Comparison of ENCODE assay signal across 8 cellular contexts in the genomic region with DNA sequence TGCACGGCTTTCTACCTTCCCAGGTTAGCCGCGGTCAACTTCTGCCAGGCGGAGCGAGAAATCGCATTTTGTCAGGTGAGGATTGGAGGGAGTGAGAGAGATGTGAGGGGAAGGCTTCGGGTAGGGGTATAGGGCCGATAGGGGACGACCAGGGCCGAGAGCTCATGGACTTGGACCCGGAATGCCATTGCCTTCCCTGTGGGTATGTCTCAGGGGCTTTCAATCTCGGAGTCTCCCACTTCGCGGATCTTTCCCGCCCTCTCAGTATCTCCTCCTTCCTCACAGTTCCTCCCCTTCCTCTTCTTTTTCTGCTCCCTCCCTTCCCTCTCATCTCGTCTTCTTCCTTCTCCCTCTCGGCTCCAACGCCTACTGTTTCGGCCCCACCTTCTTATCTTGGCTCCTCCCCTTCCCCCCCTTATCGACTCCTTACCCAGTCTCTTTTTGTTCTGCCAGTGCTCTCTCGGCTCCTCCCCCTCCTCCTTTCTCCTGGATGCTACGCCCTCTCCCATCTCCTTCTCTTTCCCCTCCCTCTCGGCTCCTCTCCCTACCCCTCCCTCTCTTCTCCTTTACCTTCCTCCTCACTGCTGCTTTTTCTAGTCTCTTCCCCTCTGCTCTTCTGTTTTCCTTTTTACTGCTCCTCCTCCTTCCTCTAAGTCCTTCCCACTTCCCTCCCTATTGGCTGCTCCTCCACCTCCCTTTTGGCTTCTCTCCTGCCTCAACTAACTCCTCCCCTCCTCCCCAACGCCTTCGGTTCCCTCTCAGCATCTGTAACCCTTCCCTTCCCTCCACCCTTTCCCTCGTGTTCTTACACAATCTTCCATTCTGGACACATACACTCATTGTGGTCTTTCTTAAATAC. TPM values are rescaled to one million over a fixed set of nuclear protein-coding genes. Genes with fewer than 3 reads are reported as not detected.
A peak's percentile ranks its signal among the peaks of the same experiment; 100 is the strongest.
DNase-seq lines count a peak whose midpoint lies in the region; ATAC-seq and TF ChIP-seq lines count a peak whose summit lies in the region.

No MANE protein-coding gene starts in this region.

- 0 to 1% methylated on average over 7 to 26 of the region's 26 CpGs for WGBS in GM23248 (ENCODE audit: low coverage in 1 of 2, low lambda C conversion rate in 2 of 2, missing lambda C conversion rate in 2 of 2), 2 experiments

- H3K4me1 ChIP-seq in GM23248 (ENCODE audit: insufficient read depth) (no peaks in the 10 kb centered on the region), stomach smooth muscle (ENCODE audit: control insufficient read depth, insufficient read depth, low read length) (no peaks in the 10 kb centered on the region)

- peak; percentile 63 to 70 (median 64) for ATAC-seq in natural killer cell

- H3K79me2 ChIP-seq in GM23248 (ENCODE audit: insufficient read depth), result no peaks in the 10 kb centered on the region

- no peaks in the 10 kb centered on the region for H4K20me1 ChIP-seq in GM23248 (ENCODE audit: insufficient read depth)

- TF ChIP-seq CTCF in natural killer cell (IDR thresholded peaks at IDR 0.05), result no peak

- H3K27me3 ChIP-seq in GM23248 (replicated peaks; ENCODE audit: insufficient read depth) (no peaks in the 10 kb centered on the region), stomach smooth muscle (ENCODE audit: control insufficient read depth in 1 of 2, insufficient read depth in 2 of 2, low read length in 2 of 2) (no peaks in the 10 kb centered on the region)

- no peaks in the 10 kb centered on the region for H3K27me3 Mint-ChIP-seq in natural killer cell (ENCODE audit: low read depth in 2 of 2)

- H3K4me2 ChIP-seq in GM23248 (ENCODE audit: unreplicated experiment), result peak overlapping the region; percentile 91

- H3K27ac ChIP-seq in GM23248, result peak overlapping the region; percentile 74
- peak overlapping the region; percentile 77 for H3K27ac ChIP-seq in stomach smooth muscle (ENCODE audit: low read length)

- no peaks in the 10 kb centered on the region for H3K36me3 ChIP-seq in GM23248 (ENCODE audit: low read depth)
- H3K36me3 ChIP-seq in stomach smooth muscle (ENCODE audit: control insufficient read depth in 2 of 2, insufficient read depth in 2 of 2, low read length in 2 of 2), result no peaks in the 10 kb centered on the region

- H3K36me3 Mint-ChIP-seq in natural killer cell, result no peaks in the 10 kb centered on the region

- in situ Hi-C loops in GM23248 (cut with MboI), result no loop called here

- intact Hi-C loops in natural killer cell (cut with micrococcal nuclease), result loop anchor here (1.0 kb wide), 1 partner anchor 15 kb away; no protein-coding TSS in a partner anchor

- H2AFZ ChIP-seq in GM23248, result peak overlapping the region; percentile 90

- H3K9me3 Mint-ChIP-seq in natural killer cell, result no peaks in the 10 kb centered on the region

- H3K4me3 ChIP-seq in GM23248 (peak overlapping the region; percentile 85), stomach smooth muscle (ENCODE audit: low read length in 2 of 2) (peak overlapping the region; percentile 54 to 78)

- H3K9me2 ChIP-seq in GM23248 (ENCODE audit: insufficient read depth), result no peaks in the 10 kb centered on the region

- H3K27ac Mint-ChIP-seq in natural killer cell, result peak overlapping the region; percentile 81 to 95

- no peaks in the 10 kb centered on the region for H3K9me3 ChIP-seq in GM23248 (ENCODE audit: low read depth)
- H3K9me3 ChIP-seq in stomach smooth muscle (ENCODE audit: control insufficient read depth in 2 of 2, low read length in 2 of 2), result no peaks in the 10 kb centered on the region

- H3K4me1 Mint-ChIP-seq in natural killer cell, result peaks cover 24 to 27% of the 10 kb centered on the region in 2 donors

- peak overlapping the region; percentile 79 for H3K9ac ChIP-seq in GM23248
- H3K9ac ChIP-seq in stomach smooth muscle (ENCODE audit: low read length in 2 of 2), result peak overlapping the region; percentile 45 to 74

- H3F3A ChIP-seq in GM23248 (ENCODE audit: insufficient read depth), result no peaks in the 10 kb centered on the region

- DNase-seq in Daoy (ENCODE audit: low read depth) (peak; percentile 89), GM23248 (peak; percentile 87), Kasumi-1 (lab: John Stamatoyannopoulos, UW) (peak; percentile 93 to 96), RKO (ENCODE audit: low spot score) (peak; percentile 83), fibroblast of peridontal ligament (ENCODE audit: extremely low read depth) (peak; percentile 92), natural killer cell (peak; percentile 31)
- peak; percentile 6 to 22 for DNase-seq in activated T-helper 1 cell treated with anti-CD3 and anti-CD28 coated beads, Interleukin-2, amount 50 U/mL, for 16 hours (ENCODE audit: low read depth in 1 of 2, low spot score in 1 of 2)

- peak overlapping the region; percentile 91 for H3K4me3 Mint-ChIP-seq in natural killer cell

RNA-seq across cellular contexts. Expression of gene RBMX, which starts 29.4 kb away (rescaled TPM):
- total RNA-seq in Daoy (2014; rRNA removed; shearing (Covaris generic)), result 495 and 530 TPM in 2 replicates
- total RNA-seq in GM23248 (2014; rRNA removed; shearing (Covaris generic)), result 217 and 254 TPM in 2 replicates
- 78.2 and 82.5 TPM in 2 replicates for polyA plus RNA-seq in GM23248 (2016; fragmentation: Nextera tagmentation; extraction: Ambion mirVana)
- 100 to 1,000 TPM; 171 to 208 (median 174) TPM for total RNA-seq in natural killer cell

Comparison
In these comparisons a context has a peak if more than half of its experiments do, and no peak if none do; other contexts are left out.
1. Peak in every context shown above with its lines: DNase-seq, ATAC-seq, H3K4me3 ChIP-seq and H3K27ac ChIP-seq.
2. DNase-seq: peak in every context shown above with its lines; median percentile 94 in Kasumi-1; 92 in fibroblast of peridontal ligament; 89 in Daoy; 87 in GM23248; 83 in RKO; 31 in natural killer cell; 14 in activated T-helper 1 cell treated with anti-CD3 and anti-CD28 coated beads, Interleukin-2, amount 50 U/mL, for 16 hours.